In genomic region chr18:55588876-55589595, GRCh38 we compare ENCODE assay signal across 8 cellular contexts. TPM values are rescaled to one million over a fixed set of nuclear protein-coding genes. Genes with fewer than 3 reads are reported as not detected.
A peak's percentile ranks its signal among the peaks of the same experiment; 100 is the strongest.
DNase-seq lines count a peak whose midpoint lies in the region; ATAC-seq and TF ChIP-seq lines count a peak whose summit lies in the region.

No MANE protein-coding gene starts in this region.

- no peaks in the 10 kb centered on the region for H3K36me3 ChIP-seq in GM23338 (ENCODE audit: insufficient read depth)
- H3K36me3 ChIP-seq in mucosa of descending colon (ENCODE audit: low read depth) = no peaks in the 10 kb centered on the region

- H3K4me3 Mint-ChIP-seq in GM23338 = peak overlapping the region; percentile 91
- H3K4me3 Mint-ChIP-seq in activated CD4-positive, alpha-beta memory T cell treated with anti-CD3 and anti-CD28 coated beads for 36 hours = peak overlapping the region; percentile 51

- in situ Hi-C loops in ACHN (cut with HindIII; ENCODE audit: low pct_ligation_motif_present, low pct_unique_long_range_greater_than_20kb, low sequenced_read_pairs) = no loop called here

- peaks cover 22% of the 10 kb centered on the region for H3K4me1 ChIP-seq in GM23338 (ENCODE audit: insufficient read depth)
- no peaks in the 10 kb centered on the region for H3K4me1 ChIP-seq in mucosa of descending colon (ENCODE audit: low read depth)

- H3F3A ChIP-seq in GM23338 (replicated peaks; ENCODE audit: low read depth) = no peaks in the 10 kb centered on the region

- H3K4me3 ChIP-seq in GM23338 (peak overlapping the region; percentile 67), retinal pigment epithelial cell (ENCODE audit: low read length) (peak overlapping the region; percentile 86), mucosa of descending colon (no peak overlapping the region)

- ATAC-seq in GM23338 (no peak), GM21526 (IDR thresholded peaks at IDR 0.05; ENCODE audit: low FRiP score, unreplicated experiment) (no peak), GM18519 (IDR thresholded peaks at IDR 0.05; ENCODE audit: low FRiP score, unreplicated experiment) (no peak), mucosa of descending colon (no peak)

- no peak overlapping the region for H2AFZ ChIP-seq in GM23338

- H3K27ac ChIP-seq in GM23338 (ENCODE audit: low read depth) = peak overlapping the region; percentile 91

- H3K36me3 Mint-ChIP-seq in GM23338 (ENCODE audit: low read depth) = peaks cover 28% of the 10 kb centered on the region
- peaks cover 4% of the 10 kb centered on the region for H3K36me3 Mint-ChIP-seq in activated CD4-positive, alpha-beta memory T cell treated with anti-CD3 and anti-CD28 coated beads for 36 hours

- H3K27ac Mint-ChIP-seq in GM23338 = peak overlapping the region; percentile 96
- no peak overlapping the region for H3K27ac Mint-ChIP-seq in activated CD4-positive, alpha-beta memory T cell treated with anti-CD3 and anti-CD28 coated beads for 36 hours

- peaks cover 41% of the 10 kb centered on the region for H3K79me2 ChIP-seq in GM23338 (replicated peaks; ENCODE audit: insufficient read depth)

- TF ChIP-seq CTCF in GM23338 (conservative IDR thresholded peaks at IDR 0.05; ENCODE audit: low read depth in 2 of 2) = no peak
- no peak for TF ChIP-seq CTCF in retinal pigment epithelial cell (conservative IDR thresholded peaks at IDR 0.05; ENCODE audit: low read depth, low read length)
- no peak for TF ChIP-seq CTCF in mucosa of descending colon (IDR thresholded peaks at IDR 0.05)

- H3K27me3 ChIP-seq in GM23338 (ENCODE audit: insufficient read depth) = no peaks in the 10 kb centered on the region

- H3K9me2 ChIP-seq in GM23338 (ENCODE audit: insufficient read depth) = no peaks in the 10 kb centered on the region

- DNase-seq in ACHN (peak; percentile 11), GM23338 (ENCODE audit: low spot score) (no peak), glomerular visceral epithelial cell (ENCODE audit: extremely low spot score) (peak; percentile 10), retinal pigment epithelial cell (ENCODE audit: low read depth) (no peak), mucosa of descending colon (no peak)
- no peak for DNase-seq in activated CD4-positive, alpha-beta memory T cell treated with anti-CD3 and anti-CD28 coated beads for 36 hours

- H4K20me1 ChIP-seq in GM23338 (replicated peaks; ENCODE audit: insufficient read depth) = no peaks in the 10 kb centered on the region

- H3K4me1 Mint-ChIP-seq in GM23338 = peaks cover 27% of the 10 kb centered on the region
- H3K4me1 Mint-ChIP-seq in activated CD4-positive, alpha-beta memory T cell treated with anti-CD3 and anti-CD28 coated beads for 36 hours (ENCODE audit: low read depth) = peaks cover 18% of the 10 kb centered on the region

- no peaks in the 10 kb centered on the region; the same call in 2 of the 3 replicates for H3K9me3 Mint-ChIP-seq in GM23338
- H3K9me3 Mint-ChIP-seq in activated CD4-positive, alpha-beta memory T cell treated with anti-CD3 and anti-CD28 coated beads for 36 hours = no peaks in the 10 kb centered on the region

- no peaks in the 10 kb centered on the region for H3K9me3 ChIP-seq in mucosa of descending colon

- peaks cover 2% of the 10 kb centered on the region for H3K27me3 Mint-ChIP-seq in GM23338 (ENCODE audit: insufficient read depth, low read depth, poor library complexity)
- peaks cover 47% of the 10 kb centered on the region for H3K27me3 Mint-ChIP-seq in activated CD4-positive, alpha-beta memory T cell treated with anti-CD3 and anti-CD28 coated beads for 36 hours

- CTCF ChIA-PET in activated CD4-positive, alpha-beta memory T cell treated with anti-CD3 and anti-CD28 coated beads for 36 hours (lab: Charles Lee) = interaction anchor here (0.6 kb wide), 1 partner anchor 10 kb away, joined by 3 read pairs; no protein-coding TSS in a partner anchor

- POLR2A ChIA-PET in activated CD4-positive, alpha-beta memory T cell treated with anti-CD3 and anti-CD28 coated beads for 36 hours (lab: Charles Lee) = no interaction called here

- intact Hi-C loops in activated CD4-positive, alpha-beta memory T cell treated with anti-CD3 and anti-CD28 coated beads for 36 hours (cut with micrococcal nuclease) = no loop called here
- intact Hi-C loops in mucosa of descending colon (cut with DNase I, micrococcal nuclease) = loop anchor here (10.0 kb wide), 1 partner anchor 164 kb away; no protein-coding TSS in a partner anchor

- peak overlapping the region; percentile 81 for H3K4me2 ChIP-seq in GM23338

TF ChIP-seq in GM23338, 12 proteins besides CTCF, POLR2A, EP300 and RAD21 (continues in another document):
- TF ChIP-seq NANOG (IDR thresholded peaks at IDR 0.05; ENCODE audit: borderline replicate concordance) (no peak), ZNF331 (CRISPR knock-in tag; IDR thresholded peaks at IDR 0.05; ENCODE audit: low read depth) (no peak), POLR2AphosphoS5 (IDR thresholded peaks at IDR 0.05; ENCODE audit: low read depth) (no peak), EZH2 (IDR thresholded peaks at IDR 0.05; ENCODE audit: low read depth, unreplicated experiment) (no peak), ZNF462 (CRISPR knock-in tag; IDR thresholded peaks at IDR 0.05) (no peak), CREB1 (CRISPR knock-in tag; IDR thresholded peaks at IDR 0.05; ENCODE audit: low read depth) (no peak), JUNB (IDR thresholded peaks at IDR 0.05; ENCODE audit: unreplicated experiment) (no peak)

RNA-seq across cellular contexts. Expression of gene TCF4, which starts 1.0 kb away (rescaled TPM):
- 89.2 and 91.2 TPM in 2 replicates for total RNA-seq in GM23338 (2014; rRNA removed; shearing (Covaris generic))
- polyA plus RNA-seq in GM23338 (2016; fragmentation: Nextera tagmentation; extraction: Ambion mirVana) = 68.0 and 77.7 TPM in 2 replicates
- total RNA-seq in activated CD4-positive, alpha-beta memory T cell treated with anti-CD3 and anti-CD28 coated beads for 36 hours = not detected
- 10 to 100 TPM; 20.7 to 88.2 (median 24.6) TPM for total RNA-seq in mucosa of descending colon

Comparison
In these comparisons a context has a peak if more than half of its experiments do, and no peak if none do; other contexts are left out.
1. DNase-seq: peak in ACHN (single experiment) and glomerular visceral epithelial cell (single experiment); none in GM23338 (single experiment), activated CD4-positive, alpha-beta memory T cell treated with anti-CD3 and anti-CD28 coated beads for 36 hours (single experiment), retinal pigment epithelial cell (single experiment) and mucosa of descending colon (0 of 3).
2. RNA of gene TCF4, which starts 1.0 kb away (total RNA-seq): 89.2 to 91.2 TPM in GM23338 and 20.7 to 88.2 TPM in mucosa of descending colon; not detected in activated CD4-positive, alpha-beta memory T cell treated with anti-CD3 and anti-CD28 coated beads for 36 hours; every median in the first group is over 10 times any median in the second.